ENCODE assay signal across 9 cellular contexts in the genomic region with DNA sequence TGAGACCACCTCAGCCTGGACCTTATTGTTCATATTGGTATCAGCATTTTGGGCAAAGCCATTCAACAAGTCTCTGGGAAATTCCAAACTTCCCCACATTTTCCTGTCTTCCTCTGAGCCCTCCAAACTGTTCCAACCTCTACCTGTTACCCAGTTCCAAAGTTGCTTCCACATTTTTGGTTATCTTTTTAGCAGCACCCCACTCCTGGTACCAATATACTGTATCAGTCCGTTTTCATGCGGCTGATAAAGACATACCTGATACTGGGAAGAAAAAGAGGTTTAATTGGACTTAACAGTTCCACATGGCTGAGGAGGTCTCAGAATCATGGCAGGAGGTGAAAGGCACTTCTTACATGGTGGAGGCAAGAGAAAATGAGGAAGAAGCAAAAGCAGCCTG. TPM values are rescaled to one million over a fixed set of nuclear protein-coding genes. Genes with fewer than 3 reads are reported as not detected.
"Had no signal": no experiment of that assay in that cellular context is flagged by ENCODE, and none has a peak within 500 bp of the region (broad histone marks: within the 10 kb centered on the region; RNA-seq: fewer than 3 reads in every experiment).

No MANE protein-coding gene starts in this region.

RNA-seq across cellular contexts. Expression of gene TEX53, which starts 55.8 kb away (rescaled TPM):
- total RNA-seq: LHCN-M2, MCF 10A, NCI-H460, OCI-LY7, PC-9, Right ventricle myocardium inferior, RPMI7951, SJCRH30, SK-MEL-5 had no signal
